In genomic region chr9:108816037-108816436, GRCh38 we compare ENCODE assay signal across 26 cellular contexts. TPM values are rescaled to one million over a fixed set of nuclear protein-coding genes. Genes with fewer than 3 reads are reported as not detected.
A peak's percentile ranks its signal among the peaks of the same experiment; 100 is the strongest.
DNase-seq lines count a peak whose midpoint lies in the region; ATAC-seq and TF ChIP-seq lines count a peak whose summit lies in the region.
"Had no signal": no experiment of that assay in that cellular context is flagged by ENCODE, and none has a peak within 500 bp of the region (broad histone marks: within the 10 kb centered on the region; RNA-seq: fewer than 3 reads in every experiment).

No MANE protein-coding gene starts in this region.

- H3K36me3 ChIP-seq in upper lobe of right lung, result no peaks in the 10 kb centered on the region
- H3K36me3 ChIP-seq: heart right ventricle, pancreas, vagina had no signal

- no peaks in the 10 kb centered on the region for H3K9me3 ChIP-seq in upper lobe of right lung
- H3K9me3 ChIP-seq: body of pancreas, heart right ventricle, pancreas, vagina had no signal

- intact Hi-C loops in upper lobe of right lung (cut with DNase I), result no loop called here
- intact Hi-C loops in activated T-helper 1 cell treated with anti-CD3 and anti-CD28 coated beads, Interleukin-12 subunit alpha, Interleukin-12 subunit beta, Interleukin-2, Interleukin-4 antibody, amounts not matched to agents 30 ng/mL and 10 ng/mL and 1 ng/mL, durations not matched to agents 14 hours and 24 hours and 36 hours (cut with micrococcal nuclease), result no loop called here

- no peak for TF ChIP-seq CTCF in upper lobe of right lung (IDR thresholded peaks at IDR 0.05)

- H3K4me3 ChIP-seq in upper lobe of right lung, result no peak overlapping the region
- H3K4me3 ChIP-seq: body of pancreas, dorsolateral prefrontal cortex, heart right ventricle, pancreas, SK-N-MC, vagina had no signal

- no peaks in the 10 kb centered on the region for H3K36me3 Mint-ChIP-seq in stimulated activated naive CD8-positive, alpha-beta T cell treated with anti-CD3 and anti-CD28 coated beads, Interleukin-15, Interleukin-2, amounts not matched to agents 100 ng/mL and 50 ng/mL, for 24 hours (ENCODE audit: low read depth)
- no peaks in the 10 kb centered on the region for H3K36me3 Mint-ChIP-seq in activated T-helper 1 cell treated with anti-CD3 and anti-CD28 coated beads, Interleukin-12 subunit alpha, Interleukin-12 subunit beta, Interleukin-2, Interleukin-4 antibody, amounts not matched to agents 30 ng/mL and 10 ng/mL and 1 ng/mL, durations not matched to agents 14 hours and 24 hours and 36 hours (ENCODE audit: low read depth)

- H3K27me3 Mint-ChIP-seq in stimulated activated naive CD8-positive, alpha-beta T cell treated with anti-CD3 and anti-CD28 coated beads, Interleukin-15, Interleukin-2, amounts not matched to agents 100 ng/mL and 50 ng/mL, for 24 hours, result peaks cover 18% of the 10 kb centered on the region
- peaks cover 10% of the 10 kb centered on the region for H3K27me3 Mint-ChIP-seq in stimulated activated naive CD8-positive, alpha-beta T cell treated with anti-CD3 and anti-CD28 coated beads, Interleukin-15, amount 100 ng/mL, for 72 hours
- H3K27me3 Mint-ChIP-seq in activated T-helper 1 cell treated with anti-CD3 and anti-CD28 coated beads, Interleukin-12 subunit alpha, Interleukin-12 subunit beta, Interleukin-2, Interleukin-4 antibody, amounts not matched to agents 30 ng/mL and 10 ng/mL and 1 ng/mL, durations not matched to agents 14 hours and 24 hours and 36 hours (ENCODE audit: insufficient read depth), result peaks cover 13% of the 10 kb centered on the region

- ATAC-seq in stimulated activated naive CD8-positive, alpha-beta T cell treated with anti-CD3 and anti-CD28 coated beads, Interleukin-15, amount 100 ng/mL, for 72 hours, result no peak
- peak; percentile 88 for ATAC-seq in upper lobe of right lung
- no peak for ATAC-seq in GM19452 (IDR thresholded peaks at IDR 0.05; ENCODE audit: unreplicated experiment)
- ATAC-seq: activated CD4-positive, CD25-positive, alpha-beta regulatory T cell treated with anti-CD3 and anti-CD28 coated beads, Interleukin-2, amount 50 U/mL, for 24 hours; body of pancreas had no signal

- H3K27me3 ChIP-seq in upper lobe of right lung, result no peaks in the 10 kb centered on the region
- H3K27me3 ChIP-seq: body of pancreas, dorsolateral prefrontal cortex, heart right ventricle, pancreas had no signal

- no peak for DNase-seq in stimulated activated naive CD8-positive, alpha-beta T cell treated with anti-CD3 and anti-CD28 coated beads, Interleukin-15, amount 100 ng/mL, for 72 hours
- DNase-seq in OCI-M1 (lab: John Stamatoyannopoulos, UW) (peak; percentile 14), globus pallidus (ENCODE audit: low spot score) (peak; percentile 30), upper lobe of right lung (peak; percentile 81), T-helper 9 cell (no peak)
- no peak for DNase-seq in activated T-helper 1 cell treated with anti-CD3 and anti-CD28 coated beads, Interleukin-12 subunit alpha, Interleukin-12 subunit beta, Interleukin-2, Interleukin-4 antibody, amounts not matched to agents 30 ng/mL and 10 ng/mL and 1 ng/mL, durations not matched to agents 14 hours and 24 hours and 36 hours (ENCODE audit: low spot score)
- DNase-seq: activated naive CD4-positive, alpha-beta T cell treated with Interleukin-2 at 50 U/mL for 16 hours; Calu3; dorsolateral prefrontal cortex; NCI-H1436; NCI-H226; pancreas; small intestine; stimulated activated naive CD4-positive, alpha-beta T cell treated with Interleukin-2 at 50 U/mL for 16 hours had no signal

- peak overlapping the region; percentile 46 for H3K27ac Mint-ChIP-seq in stimulated activated naive CD8-positive, alpha-beta T cell treated with anti-CD3 and anti-CD28 coated beads, Interleukin-15, Interleukin-2, amounts not matched to agents 100 ng/mL and 50 ng/mL, for 24 hours
- no peak overlapping the region for H3K27ac Mint-ChIP-seq in stimulated activated naive CD8-positive, alpha-beta T cell treated with anti-CD3 and anti-CD28 coated beads, Interleukin-15, amount 100 ng/mL, for 72 hours
- H3K27ac Mint-ChIP-seq in activated T-helper 1 cell treated with anti-CD3 and anti-CD28 coated beads, Interleukin-12 subunit alpha, Interleukin-12 subunit beta, Interleukin-2, Interleukin-4 antibody, amounts not matched to agents 30 ng/mL and 10 ng/mL and 1 ng/mL, durations not matched to agents 14 hours and 24 hours and 36 hours, result no peak overlapping the region

- H3K27ac ChIP-seq in upper lobe of right lung, result no peak overlapping the region
- H3K27ac ChIP-seq: body of pancreas, dorsolateral prefrontal cortex, heart right ventricle, KMS-11, pancreas, SK-N-MC, vagina had no signal

- H3K9me3 Mint-ChIP-seq in stimulated activated naive CD8-positive, alpha-beta T cell treated with anti-CD3 and anti-CD28 coated beads, Interleukin-15, Interleukin-2, amounts not matched to agents 100 ng/mL and 50 ng/mL, for 24 hours, result no peaks in the 10 kb centered on the region
- no peaks in the 10 kb centered on the region for H3K9me3 Mint-ChIP-seq in stimulated activated naive CD8-positive, alpha-beta T cell treated with anti-CD3 and anti-CD28 coated beads, Interleukin-15, amount 100 ng/mL, for 72 hours
- H3K9me3 Mint-ChIP-seq in activated T-helper 1 cell treated with anti-CD3 and anti-CD28 coated beads, Interleukin-12 subunit alpha, Interleukin-12 subunit beta, Interleukin-2, Interleukin-4 antibody, amounts not matched to agents 30 ng/mL and 10 ng/mL and 1 ng/mL, durations not matched to agents 14 hours and 24 hours and 36 hours, result no peaks in the 10 kb centered on the region

- H3K4me1 Mint-ChIP-seq in stimulated activated naive CD8-positive, alpha-beta T cell treated with anti-CD3 and anti-CD28 coated beads, Interleukin-15, Interleukin-2, amounts not matched to agents 100 ng/mL and 50 ng/mL, for 24 hours (ENCODE audit: low read depth), result peaks cover 17% of the 10 kb centered on the region
- H3K4me1 Mint-ChIP-seq in stimulated activated naive CD8-positive, alpha-beta T cell treated with anti-CD3 and anti-CD28 coated beads, Interleukin-15, amount 100 ng/mL, for 72 hours, result peaks cover 6% of the 10 kb centered on the region
- no peaks in the 10 kb centered on the region for H3K4me1 Mint-ChIP-seq in activated T-helper 1 cell treated with anti-CD3 and anti-CD28 coated beads, Interleukin-12 subunit alpha, Interleukin-12 subunit beta, Interleukin-2, Interleukin-4 antibody, amounts not matched to agents 30 ng/mL and 10 ng/mL and 1 ng/mL, durations not matched to agents 14 hours and 24 hours and 36 hours (ENCODE audit: low read depth)

- peaks cover 7% of the 10 kb centered on the region for H3K4me1 ChIP-seq in upper lobe of right lung
- H3K4me1 ChIP-seq: body of pancreas, pancreas, vagina had no signal

- no peak overlapping the region for H3K4me3 Mint-ChIP-seq in stimulated activated naive CD8-positive, alpha-beta T cell treated with anti-CD3 and anti-CD28 coated beads, Interleukin-15, Interleukin-2, amounts not matched to agents 100 ng/mL and 50 ng/mL, for 24 hours
- H3K4me3 Mint-ChIP-seq in stimulated activated naive CD8-positive, alpha-beta T cell treated with anti-CD3 and anti-CD28 coated beads, Interleukin-15, amount 100 ng/mL, for 72 hours, result no peak overlapping the region
- H3K4me3 Mint-ChIP-seq in activated T-helper 1 cell treated with anti-CD3 and anti-CD28 coated beads, Interleukin-12 subunit alpha, Interleukin-12 subunit beta, Interleukin-2, Interleukin-4 antibody, amounts not matched to agents 30 ng/mL and 10 ng/mL and 1 ng/mL, durations not matched to agents 14 hours and 24 hours and 36 hours, result no peak overlapping the region

RNA-seq across cellular contexts. Expression of gene ACTL7B, which starts 39.7 kb away (rescaled TPM):
- not detected for total RNA-seq in upper lobe of right lung
- 0.08 TPM in 1 of 2 replicates, not detected in the other for total RNA-seq in activated T-helper 1 cell treated with anti-CD3 and anti-CD28 coated beads, Interleukin-12 subunit alpha, Interleukin-12 subunit beta, Interleukin-2, Interleukin-4 antibody, amounts not matched to agents 30 ng/mL and 10 ng/mL and 1 ng/mL, durations not matched to agents 14 hours and 24 hours and 36 hours
- total RNA-seq: Calu3, fibroblast of lung, heart right ventricle, kidney epithelial cell, mucosa of gallbladder, OCI-LY7, pancreas, vagina had no signal

RNA-seq across cellular contexts. Expression of gene ACTL7A, which starts 46.0 kb away (rescaled TPM):
- not detected for total RNA-seq in upper lobe of right lung
- not detected in 2 replicates for total RNA-seq in activated T-helper 1 cell treated with anti-CD3 and anti-CD28 coated beads, Interleukin-12 subunit alpha, Interleukin-12 subunit beta, Interleukin-2, Interleukin-4 antibody, amounts not matched to agents 30 ng/mL and 10 ng/mL and 1 ng/mL, durations not matched to agents 14 hours and 24 hours and 36 hours
- total RNA-seq: body of pancreas, Calu3, dorsolateral prefrontal cortex, fibroblast of lung, heart right ventricle, kidney epithelial cell, mucosa of gallbladder, OCI-LY7, pancreas, vagina had no signal

Comparison
In these comparisons a context has a peak if more than half of its experiments do, and no peak if none do; other contexts are left out.
1. DNase-seq: peak in OCI-M1 (single experiment), globus pallidus (single experiment) and upper lobe of right lung (single experiment); none in stimulated activated naive CD8-positive, alpha-beta T cell treated with anti-CD3 and anti-CD28 coated beads, Interleukin-15, amount 100 ng/mL, for 72 hours (0 of 2), activated T-helper 1 cell treated with anti-CD3 and anti-CD28 coated beads, Interleukin-12 subunit alpha, Interleukin-12 subunit beta, Interleukin-2, Interleukin-4 antibody, amounts not matched to agents 30 ng/mL and 10 ng/mL and 1 ng/mL, durations not matched to agents 14 hours and 24 hours and 36 hours (single experiment) and T-helper 9 cell (single experiment).